Comparison of ENCODE assay signal across 3 cellular contexts in the genomic region with DNA sequence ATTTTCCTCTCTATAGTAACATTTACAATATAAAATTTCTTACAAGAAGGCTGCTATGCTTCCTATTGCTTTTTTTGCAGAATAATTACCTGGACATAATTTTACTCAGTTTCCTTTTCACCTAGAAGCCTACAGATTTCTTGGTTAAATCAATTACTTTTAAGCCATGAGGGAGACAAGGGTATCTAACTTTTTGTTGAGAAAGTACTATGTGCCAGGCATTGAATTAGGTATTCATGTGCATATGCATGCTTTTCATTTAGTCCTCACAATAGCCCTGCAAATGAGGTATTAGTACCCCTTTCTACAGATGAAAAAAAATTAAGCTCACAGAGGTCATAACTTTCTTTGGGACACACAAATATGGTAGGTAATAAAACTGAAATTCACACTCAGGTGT. TPM values are rescaled to one million over a fixed set of nuclear protein-coding genes. Genes with fewer than 3 reads are reported as not detected.
"Had no signal": no experiment of that assay in that cellular context is flagged by ENCODE, and none has a peak within 500 bp of the region (broad histone marks: within the 10 kb centered on the region; RNA-seq: fewer than 3 reads in every experiment).

No MANE protein-coding gene starts in this region.

- H3K4me3 ChIP-seq: GM12878 had no signal

- DNase-seq: GDM1, GF-D8 had no signal

RNA-seq across cellular contexts. Expression of a gene that starts 57.6 kb away (rescaled TPM):
- total RNA-seq: GM12878 had no signal
